1 cellular context compared by ENCODE assay signal in the genomic region with DNA sequence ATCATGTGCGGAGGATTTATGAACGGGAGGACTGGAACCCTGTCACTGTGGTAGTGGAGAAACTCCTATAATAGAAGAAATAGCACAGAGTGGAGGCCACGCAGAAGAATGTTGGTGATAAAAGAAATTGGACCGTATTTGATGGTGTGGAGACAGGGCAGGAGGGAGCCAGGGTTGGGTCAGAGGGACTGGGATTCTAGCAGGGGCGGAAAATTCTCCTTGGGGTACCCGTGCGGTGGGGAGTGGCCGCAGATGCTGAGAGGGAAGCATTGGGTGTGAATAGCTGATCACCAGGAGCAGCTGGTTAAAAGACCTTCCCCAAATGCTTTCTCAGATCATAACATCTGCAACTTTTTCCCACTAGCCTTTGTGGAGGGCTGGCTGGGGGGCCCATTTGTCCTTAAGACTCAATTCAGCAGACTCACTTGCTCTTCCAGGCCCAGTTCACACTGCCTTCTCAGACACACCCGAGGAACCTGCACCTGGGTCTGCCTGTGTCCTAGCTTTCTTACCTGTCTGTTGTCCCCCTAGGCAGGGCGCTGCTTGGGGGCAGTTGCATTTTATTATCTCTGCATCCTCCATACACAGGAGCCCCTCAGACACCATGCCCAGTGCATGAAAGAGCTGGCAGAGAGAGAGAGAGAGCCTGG.
TF ChIP-seq lines count a peak whose summit lies in the region.

No MANE protein-coding gene starts in this region.

TF ChIP-seq in HepG2, 621 proteins besides CTCF, POLR2A, EP300 and RAD21:
- TF ChIP-seq, protein P1, sequence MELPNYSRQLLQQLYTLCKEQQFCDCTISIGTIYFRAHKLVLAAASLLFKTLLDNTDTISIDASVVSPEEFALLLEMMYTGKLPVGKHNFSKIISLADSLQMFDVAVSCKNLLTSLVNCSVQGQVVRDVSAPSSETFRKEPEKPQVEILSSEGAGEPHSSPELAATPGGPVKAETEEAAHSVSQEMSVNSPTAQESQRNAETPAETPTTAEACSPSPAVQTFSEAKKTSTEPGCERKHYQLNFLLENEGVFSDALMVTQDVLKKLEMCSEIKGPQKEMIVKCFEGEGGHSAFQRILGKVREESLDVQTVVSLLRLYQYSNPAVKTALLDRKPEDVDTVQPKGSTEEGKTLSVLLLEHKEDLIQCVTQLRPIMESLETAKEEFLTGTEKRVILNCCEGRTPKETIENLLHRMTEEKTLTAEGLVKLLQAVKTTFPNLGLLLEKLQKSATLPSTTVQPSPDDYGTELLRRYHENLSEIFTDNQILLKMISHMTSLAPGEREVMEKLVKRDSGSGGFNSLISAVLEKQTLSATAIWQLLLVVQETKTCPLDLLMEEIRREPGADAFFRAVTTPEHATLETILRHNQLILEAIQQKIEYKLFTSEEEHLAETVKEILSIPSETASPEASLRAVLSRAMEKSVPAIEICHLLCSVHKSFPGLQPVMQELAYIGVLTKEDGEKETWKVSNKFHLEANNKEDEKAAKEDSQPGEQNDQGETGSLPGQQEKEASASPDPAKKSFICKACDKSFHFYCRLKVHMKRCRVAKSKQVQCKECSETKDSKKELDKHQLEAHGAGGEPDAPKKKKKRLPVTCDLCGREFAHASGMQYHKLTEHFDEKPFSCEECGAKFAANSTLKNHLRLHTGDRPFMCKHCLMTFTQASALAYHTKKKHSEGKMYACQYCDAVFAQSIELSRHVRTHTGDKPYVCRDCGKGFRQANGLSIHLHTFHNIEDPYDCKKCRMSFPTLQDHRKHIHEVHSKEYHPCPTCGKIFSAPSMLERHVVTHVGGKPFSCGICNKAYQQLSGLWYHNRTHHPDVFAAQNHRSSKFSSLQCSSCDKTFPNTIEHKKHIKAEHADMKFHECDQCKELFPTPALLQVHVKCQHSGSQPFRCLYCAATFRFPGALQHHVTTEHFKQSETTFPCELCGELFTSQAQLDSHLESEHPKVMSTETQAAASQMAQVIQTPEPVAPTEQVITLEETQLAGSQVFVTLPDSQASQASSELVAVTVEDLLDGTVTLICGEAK (IDR thresholded peaks at IDR 0.05) = no peak
- TF ChIP-seq, protein P1 (CRISPR knock-in tag; IDR thresholded peaks at IDR 0.05) = no peak
- TF ChIP-seq, protein P2, sequence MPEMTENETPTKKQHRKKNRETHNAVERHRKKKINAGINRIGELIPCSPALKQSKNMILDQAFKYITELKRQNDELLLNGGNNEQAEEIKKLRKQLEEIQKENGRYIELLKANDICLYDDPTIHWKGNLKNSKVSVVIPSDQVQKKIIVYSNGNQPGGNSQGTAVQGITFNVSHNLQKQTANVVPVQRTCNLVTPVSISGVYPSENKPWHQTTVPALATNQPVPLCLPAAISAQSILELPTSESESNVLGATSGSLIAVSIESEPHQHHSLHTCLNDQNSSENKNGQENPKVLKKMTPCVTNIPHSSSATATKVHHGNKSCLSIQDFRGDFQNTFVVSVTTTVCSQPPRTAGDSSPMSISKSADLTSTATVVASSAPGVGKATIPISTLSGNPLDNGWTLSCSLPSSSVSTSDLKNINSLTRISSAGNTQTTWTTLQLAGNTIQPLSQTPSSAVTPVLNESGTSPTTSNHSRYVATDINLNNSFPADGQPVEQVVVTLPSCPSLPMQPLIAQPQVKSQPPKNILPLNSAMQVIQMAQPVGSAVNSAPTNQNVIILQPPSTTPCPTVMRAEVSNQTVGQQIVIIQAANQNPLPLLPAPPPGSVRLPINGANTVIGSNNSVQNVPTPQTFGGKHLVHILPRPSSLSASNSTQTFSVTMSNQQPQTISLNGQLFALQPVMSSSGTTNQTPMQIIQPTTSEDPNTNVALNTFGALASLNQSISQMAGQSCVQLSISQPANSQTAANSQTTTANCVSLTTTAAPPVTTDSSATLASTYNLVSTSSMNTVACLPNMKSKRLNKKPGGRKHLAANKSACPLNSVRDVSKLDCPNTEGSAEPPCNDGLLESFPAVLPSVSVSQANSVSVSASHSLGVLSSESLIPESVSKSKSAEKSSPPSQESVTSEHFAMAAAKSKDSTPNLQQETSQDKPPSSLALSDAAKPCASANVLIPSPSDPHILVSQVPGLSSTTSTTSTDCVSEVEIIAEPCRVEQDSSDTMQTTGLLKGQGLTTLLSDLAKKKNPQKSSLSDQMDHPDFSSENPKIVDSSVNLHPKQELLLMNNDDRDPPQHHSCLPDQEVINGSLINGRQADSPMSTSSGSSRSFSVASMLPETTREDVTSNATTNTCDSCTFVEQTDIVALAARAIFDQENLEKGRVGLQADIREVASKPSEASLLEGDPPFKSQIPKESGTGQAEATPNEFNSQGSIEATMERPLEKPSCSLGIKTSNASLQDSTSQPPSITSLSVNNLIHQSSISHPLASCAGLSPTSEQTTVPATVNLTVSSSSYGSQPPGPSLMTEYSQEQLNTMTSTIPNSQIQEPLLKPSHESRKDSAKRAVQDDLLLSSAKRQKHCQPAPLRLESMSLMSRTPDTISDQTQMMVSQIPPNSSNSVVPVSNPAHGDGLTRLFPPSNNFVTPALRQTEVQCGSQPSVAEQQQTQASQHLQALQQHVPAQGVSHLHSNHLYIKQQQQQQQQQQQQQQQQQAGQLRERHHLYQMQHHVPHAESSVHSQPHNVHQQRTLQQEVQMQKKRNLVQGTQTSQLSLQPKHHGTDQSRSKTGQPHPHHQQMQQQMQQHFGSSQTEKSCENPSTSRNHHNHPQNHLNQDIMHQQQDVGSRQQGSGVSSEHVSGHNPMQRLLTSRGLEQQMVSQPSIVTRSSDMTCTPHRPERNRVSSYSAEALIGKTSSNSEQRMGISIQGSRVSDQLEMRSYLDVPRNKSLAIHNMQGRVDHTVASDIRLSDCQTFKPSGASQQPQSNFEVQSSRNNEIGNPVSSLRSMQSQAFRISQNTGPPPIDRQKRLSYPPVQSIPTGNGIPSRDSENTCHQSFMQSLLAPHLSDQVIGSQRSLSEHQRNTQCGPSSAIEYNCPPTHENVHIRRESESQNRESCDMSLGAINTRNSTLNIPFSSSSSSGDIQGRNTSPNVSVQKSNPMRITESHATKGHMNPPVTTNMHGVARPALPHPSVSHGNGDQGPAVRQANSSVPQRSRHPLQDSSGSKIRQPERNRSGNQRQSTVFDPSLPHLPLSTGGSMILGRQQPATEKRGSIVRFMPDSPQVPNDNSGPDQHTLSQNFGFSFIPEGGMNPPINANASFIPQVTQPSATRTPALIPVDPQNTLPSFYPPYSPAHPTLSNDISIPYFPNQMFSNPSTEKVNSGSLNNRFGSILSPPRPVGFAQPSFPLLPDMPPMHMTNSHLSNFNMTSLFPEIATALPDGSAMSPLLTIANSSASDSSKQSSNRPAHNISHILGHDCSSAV (CRISPR knock-in tag; IDR thresholded peaks at IDR 0.05; ENCODE audit: borderline replicate concordance) = no peak
- TF ChIP-seq ZNF20 (CRISPR knock-in tag; IDR thresholded peaks at IDR 0.05) = no peak
- TF ChIP-seq SALL1 (CRISPR knock-in tag; IDR thresholded peaks at IDR 0.05) = 0 out of 2 replicates have a peak, but pooled peaks have one; percentile 11
- no peak for TF ChIP-seq CHD2 (IDR thresholded peaks at IDR 0.05; ENCODE audit: low read depth, low read length)
- TF ChIP-seq RBFOX2 (IDR thresholded peaks at IDR 0.05; ENCODE audit: low read depth, low read length) = 0 out of 2 replicates have a peak, but pooled peaks have one; percentile 37
